ENCODE assay signal across 8 cellular contexts in the genomic region with DNA sequence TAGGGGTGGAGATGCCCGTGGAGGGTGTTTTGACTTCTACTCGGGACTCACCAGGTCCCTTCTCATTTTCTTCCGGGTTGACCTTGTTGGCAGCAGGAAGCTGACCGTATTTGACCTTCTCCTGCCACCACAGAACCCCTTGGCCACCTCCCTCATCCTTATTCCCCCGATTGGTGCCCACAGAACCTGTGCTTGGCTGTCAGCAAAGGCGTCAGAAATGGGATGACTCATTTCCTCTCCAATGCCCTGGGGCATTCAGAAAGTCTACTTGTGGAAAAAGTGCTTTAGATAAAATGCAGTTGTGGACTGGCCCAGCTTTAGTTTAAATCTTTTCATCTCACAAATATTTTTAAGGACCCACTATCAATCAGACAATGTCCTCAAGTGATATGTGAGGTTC.
DNase-seq lines count a peak whose midpoint lies in the region; ATAC-seq and TF ChIP-seq lines count a peak whose summit lies in the region.

No MANE protein-coding gene starts in this region.

- H3K27me3 Mint-ChIP-seq in brain (peaks cover 3% of the 10 kb centered on the region), T-helper 17 cell (peaks cover 20% of the 10 kb centered on the region)
- H3K27me3 Mint-ChIP-seq in natural killer cell treated with Interleukin-12 subunit alpha and Interleukin-12 subunit beta and Interleukin-15 and Interleukin-18, amount 100 ng/mL, for 72 hours, result peaks cover 12 to 13% of the 10 kb centered on the region in 2 donors

- no peak overlapping the region for H3K4me3 Mint-ChIP-seq in brain
- H3K4me3 Mint-ChIP-seq in natural killer cell treated with Interleukin-12 subunit alpha and Interleukin-12 subunit beta and Interleukin-15 and Interleukin-18, amount 100 ng/mL, for 72 hours, result peak overlapping the region; percentile 42
- H3K4me3 Mint-ChIP-seq in T-helper 17 cell, result no peak overlapping the region

- H3K36me3 Mint-ChIP-seq in brain (peaks cover 6% of the 10 kb centered on the region), T-helper 17 cell (ENCODE audit: low read depth) (peaks cover 2% of the 10 kb centered on the region)
- H3K36me3 Mint-ChIP-seq in natural killer cell treated with Interleukin-12 subunit alpha and Interleukin-12 subunit beta and Interleukin-15 and Interleukin-18, amount 100 ng/mL, for 72 hours, result no peaks in the 10 kb centered on the region

- peak; percentile 47 for DNase-seq in GM04504 (ENCODE audit: low read depth)
- DNase-seq in NCI-H1436 (lab: John Stamatoyannopoulos, UW), result peak; percentile 38
- peak; percentile 62 for DNase-seq in natural killer cell treated with Interleukin-12 subunit alpha and Interleukin-12 subunit beta and Interleukin-15 and Interleukin-18, amount 100 ng/mL, for 72 hours (ENCODE audit: low spot score)
- DNase-seq in T-helper 17 cell, result no peak
- DNase-seq in AG08396 (ENCODE audit: low spot score), result no peak
- no peak for DNase-seq in NCI-H2029 (lab: John Stamatoyannopoulos, UW)

- no peaks in the 10 kb centered on the region for H3K9me3 ChIP-seq in T-helper 17 cell (ENCODE audit: control insufficient read depth, low read length, poor library complexity, severe bottlenecking)

- peaks cover 5 to 15% (median 12%) of the 10 kb centered on the region in 5 experiments for H3K9me3 Mint-ChIP-seq in brain
- H3K9me3 Mint-ChIP-seq in natural killer cell treated with Interleukin-12 subunit alpha and Interleukin-12 subunit beta and Interleukin-15 and Interleukin-18, amount 100 ng/mL, for 72 hours, result no peaks in the 10 kb centered on the region

- H3K27ac Mint-ChIP-seq in brain, result peak overlapping the region in 3 of 5 experiments; percentile 2 to 54 (median 42)
- peak overlapping the region; percentile 74 to 81 for H3K27ac Mint-ChIP-seq in natural killer cell treated with Interleukin-12 subunit alpha and Interleukin-12 subunit beta and Interleukin-15 and Interleukin-18, amount 100 ng/mL, for 72 hours
- no peak overlapping the region for H3K27ac Mint-ChIP-seq in T-helper 17 cell

- peaks cover 26% of the 10 kb centered on the region for H3K4me1 Mint-ChIP-seq in brain
- peaks cover 8 to 18% of the 10 kb centered on the region in 2 donors for H3K4me1 Mint-ChIP-seq in natural killer cell treated with Interleukin-12 subunit alpha and Interleukin-12 subunit beta and Interleukin-15 and Interleukin-18, amount 100 ng/mL, for 72 hours (ENCODE audit: low read depth in 2 of 2)
- H3K4me1 Mint-ChIP-seq in T-helper 17 cell, result peaks cover 14% of the 10 kb centered on the region

- TF ChIP-seq CTCF in brain (conservative IDR thresholded peaks at IDR 0.05), result no peak

- peak; percentile 80 to 84 for ATAC-seq in natural killer cell treated with Interleukin-12 subunit alpha and Interleukin-12 subunit beta and Interleukin-15 and Interleukin-18, amount 100 ng/mL, for 72 hours
- no peak for ATAC-seq in HG02588 (IDR thresholded peaks at IDR 0.05; ENCODE audit: unreplicated experiment)
- ATAC-seq in T-helper 17 cell, result no peak

Comparison
In these comparisons a context has a peak if more than half of its experiments do, and no peak if none do; other contexts are left out.
1. DNase-seq: peak in GM04504 (single experiment), NCI-H1436 (single experiment) and natural killer cell treated with Interleukin-12 subunit alpha and Interleukin-12 subunit beta and Interleukin-15 and Interleukin-18, amount 100 ng/mL, for 72 hours (single experiment); none in T-helper 17 cell (0 of 3), AG08396 (single experiment) and NCI-H2029 (single experiment).
2. ATAC-seq: peak in natural killer cell treated with Interleukin-12 subunit alpha and Interleukin-12 subunit beta and Interleukin-15 and Interleukin-18, amount 100 ng/mL, for 72 hours (2 of 2); none in HG02588 (single experiment) and T-helper 17 cell (single experiment).